ENCODE assay signal across 3 cellular contexts in genomic region chr7:77071108-77071507, GRCh38. TPM values are rescaled to one million over a fixed set of nuclear protein-coding genes. Genes with fewer than 3 reads are reported as not detected.
"Had no signal": no experiment of that assay in that cellular context is flagged by ENCODE, and none has a peak within 500 bp of the region (broad histone marks: within the 10 kb centered on the region; RNA-seq: fewer than 3 reads in every experiment).

No MANE protein-coding gene starts in this region.

RNA-seq across cellular contexts. Expression of gene SPDYE18, which starts 8.8 kb away (rescaled TPM):
- total RNA-seq: NCI-H460 had no signal

RNA-seq across cellular contexts. Expression of gene SPDYE17, which starts 38.9 kb away (rescaled TPM):
- total RNA-seq: LHCN-M2, MCF 10A had no signal
